1 cellular context compared by ENCODE assay signal in the genomic region with DNA sequence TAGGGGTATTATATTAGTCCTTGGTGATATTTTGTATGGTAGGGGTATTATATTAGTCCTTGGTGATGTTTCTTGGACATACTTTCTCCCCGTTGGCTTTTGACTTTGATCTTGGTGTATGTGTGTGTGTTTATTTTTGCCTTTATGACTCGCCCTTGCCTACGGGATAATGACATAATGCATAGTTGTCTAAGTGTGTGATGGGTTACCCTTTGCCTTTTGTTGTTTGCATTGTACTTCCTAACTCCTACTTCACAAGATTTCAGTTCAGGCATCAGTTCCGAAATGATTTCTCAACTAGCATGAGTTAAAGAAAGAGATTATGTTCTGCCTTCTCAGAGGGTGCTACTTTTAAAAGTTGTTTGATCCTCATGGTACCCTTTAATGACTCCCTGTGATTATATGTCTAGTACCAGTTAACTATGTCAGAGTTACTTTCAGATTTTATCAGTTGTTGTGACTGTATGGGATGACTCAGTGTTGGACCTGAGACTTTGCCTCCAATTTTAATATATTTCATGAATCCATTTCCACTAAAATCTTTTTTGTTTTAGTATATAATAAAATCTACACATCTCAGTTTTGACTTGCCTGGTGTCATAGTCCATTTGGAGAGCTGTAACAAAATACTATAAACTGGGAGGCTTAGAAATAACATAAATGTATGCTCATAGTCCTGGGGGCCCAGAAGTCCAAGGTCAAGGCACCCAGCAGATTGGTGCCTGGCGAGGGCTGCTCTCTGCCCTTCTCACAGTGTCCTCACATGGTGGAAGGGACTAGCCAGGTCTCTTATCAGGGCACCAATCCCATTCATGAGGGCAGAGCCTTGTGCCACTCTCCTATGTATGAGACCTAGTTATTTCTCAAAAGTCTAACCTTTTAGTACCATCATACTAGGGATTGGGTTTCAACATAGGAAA.
TF ChIP-seq lines count a peak whose summit lies in the region.

No MANE protein-coding gene starts in this region.

TF ChIP-seq in GM23338, 12 proteins besides CTCF, POLR2A, EP300 and RAD21 (continued from another document):
- TF ChIP-seq ZNF462 (CRISPR knock-in tag; IDR thresholded peaks at IDR 0.05) (no peak), STAT1 (IDR thresholded peaks at IDR 0.05; ENCODE audit: unreplicated experiment) (no peak), EZH2phosphoT487 (IDR thresholded peaks at IDR 0.05; ENCODE audit: unreplicated experiment) (no peak), ZNF114 (CRISPR knock-in tag; IDR thresholded peaks at IDR 0.05) (no peak)
